Comparison of ENCODE assay signal across 1 cellular context in genomic region chr3:16101295-16102186, GRCh38.
TF ChIP-seq lines count a peak whose summit lies in the region.

No MANE protein-coding gene starts in this region.

TF ChIP-seq in H1, 55 proteins besides CTCF, POLR2A, EP300 and RAD21:
- TF ChIP-seq JUN (IDR thresholded peaks at IDR 0.05; ENCODE audit: low read depth, low read length) (no peak), CEBPB (IDR thresholded peaks at IDR 0.05; ENCODE audit: low read depth, low read length) (no peak), SP4 (IDR thresholded peaks at IDR 0.05; ENCODE audit: low read length) (no peak), FOSL1 (IDR thresholded peaks at IDR 0.05; ENCODE audit: insufficient read depth, low read depth, low read length) (no peak), SP1 (IDR thresholded peaks at IDR 0.05; ENCODE audit: low read depth, low read length) (no peak), PHF8 (conservative IDR thresholded peaks at IDR 0.05; ENCODE audit: low read depth, low read length) (no peak), MAFK (IDR thresholded peaks at IDR 0.05; ENCODE audit: low read depth, low read length) (no peak), CREB1 (IDR thresholded peaks at IDR 0.05) (no peak), RFX5 (IDR thresholded peaks at IDR 0.05; ENCODE audit: borderline replicate concordance, low read depth, low read length) (no peak), KDM1A (IDR thresholded peaks at IDR 0.05; ENCODE audit: borderline replicate concordance, low read length) (no peak), HDAC2 (IDR thresholded peaks at IDR 0.05; ENCODE audit: borderline replicate concordance in 1 of 2, low read depth in 2 of 2, low read length in 2 of 2) (no peak), YY1 (IDR thresholded peaks at IDR 0.05; ENCODE audit: low read depth, low read length) (no peak), CBX5 (IDR thresholded peaks at IDR 0.05; ENCODE audit: low read depth, low read length) (no peak)
